ENCODE assay signal across 9 cellular contexts in genomic region chr6:138428943-138429616, GRCh38. TPM values are rescaled to one million over a fixed set of nuclear protein-coding genes. Genes with fewer than 3 reads are reported as not detected.
DNase-seq lines count a peak whose midpoint lies in the region; ATAC-seq and TF ChIP-seq lines count a peak whose summit lies in the region.
"Had no signal": no experiment of that assay in that cellular context is flagged by ENCODE, and none has a peak within 500 bp of the region (broad histone marks: within the 10 kb centered on the region; RNA-seq: fewer than 3 reads in every experiment).

No MANE protein-coding gene starts in this region.

- H3K27ac ChIP-seq in OCI-LY7 (ENCODE audit: low read depth, low read length, poor library complexity, severe bottlenecking) (no peak overlapping the region), substantia nigra (ENCODE audit: low read depth, low read length, poor library complexity, severe bottlenecking) (no peak overlapping the region)

- no peaks in the 10 kb centered on the region for H3K4me1 ChIP-seq in OCI-LY7 (ENCODE audit: insufficient read depth, low read length, poor library complexity, severe bottlenecking)

- no peak overlapping the region for H3K4me3 Mint-ChIP-seq in memory B cell

- CTCF ChIA-PET in OCI-LY7 (lab: Charles Lee; ENCODE audit: unreplicated experiment), result interaction anchor here (1.1 to 2.5 kb wide), 3 partner anchors 70 to 312 kb away, joined by 3 to 7 read pairs (median 5); partner anchors contain the start of gene NHSL1

- peak; percentile 18 for DNase-seq in COR-L47 (lab: John Stamatoyannopoulos, UW)
- peak; percentile 73 for DNase-seq in OCI-LY7 (ENCODE audit: low spot score)
- DNase-seq in dermis microvascular lymphatic vessel endothelial cell (ENCODE audit: low read depth in 2 of 2), result peak; percentile 54 to 75
- DNase-seq in memory B cell (ENCODE audit: low spot score in 2 of 2), result peak in 1 of 2 donors; percentile 30
- DNase-seq in substantia nigra (lab: John Stamatoyannopoulos, UW), result no peak

- H3K4me3 ChIP-seq in OCI-LY7 (ENCODE audit: low read depth, low read length, poor library complexity, severe bottlenecking), result no peak overlapping the region

- H2AFZ ChIP-seq in OCI-LY7 (ENCODE audit: low read length), result no peak overlapping the region

- no peak overlapping the region for H3K4me2 ChIP-seq in OCI-LY7 (ENCODE audit: low read length)

- no peaks in the 10 kb centered on the region for H3K79me2 ChIP-seq in OCI-LY7 (ENCODE audit: insufficient read depth, low read depth, low read length)

- no peak overlapping the region for H3K27ac Mint-ChIP-seq in memory B cell

- H4K20me1 ChIP-seq in OCI-LY7 (ENCODE audit: insufficient read depth, low read length), result no peaks in the 10 kb centered on the region

- H3K36me3 Mint-ChIP-seq in memory B cell, result no peaks in the 10 kb centered on the region

- peak; percentile 95 for TF ChIP-seq CTCF in OCI-LY7 (conservative IDR thresholded peaks at IDR 0.05; ENCODE audit: low read length)

- no peaks in the 10 kb centered on the region for H3K9me2 ChIP-seq in OCI-LY7 (ENCODE audit: insufficient read depth, low read length)

- no peaks in the 10 kb centered on the region for H3K9me3 ChIP-seq in OCI-LY7 (ENCODE audit: low read length)

- peaks cover 11% of the 10 kb centered on the region for H3K27me3 Mint-ChIP-seq in memory B cell

- POLR2A ChIA-PET in OCI-LY7 (lab: Charles Lee), result interaction anchor here (0.8 to 1.3 kb wide), 2 partner anchors 65 to 165 kb away, joined by 3 read pairs; no protein-coding TSS in a partner anchor

- no TSS peak for BruUV-seq in OCI-LY7 (replicated peaks; lab: Mats Ljungman, UMichigan)

- H3K4me1 Mint-ChIP-seq in memory B cell, result peaks cover 8% of the 10 kb centered on the region

- no peaks in the 10 kb centered on the region for H3K36me3 ChIP-seq in OCI-LY7 (ENCODE audit: insufficient read depth, low read length)

- ATAC-seq in HG02798 (IDR thresholded peaks at IDR 0.05; ENCODE audit: poor library complexity, unreplicated experiment), result peak; percentile 38
- peak; percentile 57 for ATAC-seq in memory B cell (ENCODE audit: low read depth)
- ATAC-seq in GM18909 (IDR thresholded peaks at IDR 0.05; ENCODE audit: poor library complexity, unreplicated experiment), result no peak
- no peak for ATAC-seq in GM18520 (IDR thresholded peaks at IDR 0.05; ENCODE audit: unreplicated experiment)

- intact Hi-C loops in OCI-LY7 (cut with micrococcal nuclease; ENCODE audit: unreplicated experiment), result loop anchor here (1.0 to 5.0 kb wide), 5 partner anchors 80 to 338 kb away; no protein-coding TSS in a partner anchor

- no peaks in the 10 kb centered on the region for H3K9me3 Mint-ChIP-seq in memory B cell

RNA-seq across cellular contexts. Expression of gene HEBP2, which starts 25.1 kb away (rescaled TPM):
- 14.0 and 25.0 TPM in 2 replicates for total RNA-seq in OCI-LY7 (2014; rRNA removed; shearing (Covaris generic))
- total RNA-seq in OCI-LY7 (2022) (36.2 and 38.4 TPM in 2 replicates), dermis microvascular lymphatic vessel endothelial cell (10.5 and 11.4 TPM in 2 replicates)

RNA-seq across cellular contexts. Expression of gene SMIM28, which starts 51.4 kb away (rescaled TPM):
- total RNA-seq in OCI-LY7 (2014; rRNA removed; shearing (Covaris generic)), result not detected in 2 replicates
- total RNA-seq in OCI-LY7 (2022) (not detected in 2 replicates), dermis microvascular lymphatic vessel endothelial cell (not detected in 2 replicates)
- total RNA-seq: mononuclear cell had no signal

Comparison
In these comparisons a context has a peak if more than half of its experiments do, and no peak if none do; other contexts are left out.
1. DNase-seq: peak in COR-L47 (single experiment), OCI-LY7 (single experiment) and dermis microvascular lymphatic vessel endothelial cell (2 of 2); none in substantia nigra (0 of 49).
2. ATAC-seq: peak in HG02798 (single experiment) and memory B cell (single experiment); none in GM18909 (single experiment) and GM18520 (single experiment).